Comparison of ENCODE assay signal across 1 cellular context in the genomic region with DNA sequence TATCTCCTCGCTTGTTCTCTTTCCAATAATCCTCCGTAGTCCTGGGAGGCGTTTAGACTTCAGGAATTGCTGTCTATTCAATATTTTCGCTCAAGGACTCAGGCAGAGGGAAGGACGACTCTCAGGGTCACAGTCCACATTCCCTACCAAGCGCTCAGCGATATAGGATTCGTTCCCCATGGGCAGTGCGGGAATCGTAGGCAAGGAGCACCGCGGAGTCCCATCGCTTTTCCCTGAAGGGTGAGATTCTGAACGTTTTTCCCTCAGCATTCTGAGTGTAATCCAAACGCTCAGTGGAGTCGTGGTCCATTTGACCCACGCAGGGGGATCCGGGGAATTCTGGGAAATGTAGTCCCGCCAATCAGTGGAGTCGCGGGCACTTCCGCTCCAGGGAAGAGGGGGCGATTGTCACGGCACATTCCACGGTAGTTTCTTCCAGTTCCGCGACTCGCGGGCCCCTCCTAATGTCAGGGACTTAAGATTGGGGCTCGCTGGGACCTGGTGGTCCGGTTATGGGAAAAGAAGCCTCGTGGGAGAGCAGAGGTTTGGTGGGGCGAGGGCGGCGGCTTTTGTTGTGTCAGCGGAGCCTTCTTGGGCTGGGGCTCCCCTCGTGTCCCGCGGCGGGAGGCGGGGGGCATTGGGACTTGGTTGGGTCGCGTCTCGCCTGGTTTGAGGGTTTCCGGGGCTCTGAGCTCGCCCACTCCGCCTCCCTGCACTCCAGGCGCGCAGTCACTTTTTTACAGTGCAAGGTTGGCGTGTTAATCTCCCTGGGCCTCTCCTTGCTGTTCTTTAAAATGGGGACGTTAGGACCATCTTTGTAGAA.
TF ChIP-seq lines count a peak whose summit lies in the region.

A gene (plus strand): TSS at position 364 of the 823 bp plus-strand sequence. CDS start 3,079 bp downstream, outside the sequence.

TF ChIP-seq in HEK293, 187 proteins besides CTCF, POLR2A, EP300 and RAD21 (continued from another document and continues in another):
- TF ChIP-seq ZNF157 (tag by site-specific recombination; IDR thresholded peaks at IDR 0.05) = peak; percentile 47; the same call in 1 of the 2 replicates
- TF ChIP-seq, protein P1, sequence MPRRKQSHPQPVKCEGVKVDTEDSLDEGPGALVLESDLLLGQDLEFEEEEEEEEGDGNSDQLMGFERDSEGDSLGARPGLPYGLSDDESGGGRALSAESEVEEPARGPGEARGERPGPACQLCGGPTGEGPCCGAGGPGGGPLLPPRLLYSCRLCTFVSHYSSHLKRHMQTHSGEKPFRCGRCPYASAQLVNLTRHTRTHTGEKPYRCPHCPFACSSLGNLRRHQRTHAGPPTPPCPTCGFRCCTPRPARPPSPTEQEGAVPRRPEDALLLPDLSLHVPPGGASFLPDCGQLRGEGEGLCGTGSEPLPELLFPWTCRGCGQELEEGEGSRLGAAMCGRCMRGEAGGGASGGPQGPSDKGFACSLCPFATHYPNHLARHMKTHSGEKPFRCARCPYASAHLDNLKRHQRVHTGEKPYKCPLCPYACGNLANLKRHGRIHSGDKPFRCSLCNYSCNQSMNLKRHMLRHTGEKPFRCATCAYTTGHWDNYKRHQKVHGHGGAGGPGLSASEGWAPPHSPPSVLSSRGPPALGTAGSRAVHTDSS (tag by site-specific recombination; IDR thresholded peaks at IDR 0.05) = peak; percentile 43; the same call in 1 of the 2 replicates
- TF ChIP-seq, protein P2, sequence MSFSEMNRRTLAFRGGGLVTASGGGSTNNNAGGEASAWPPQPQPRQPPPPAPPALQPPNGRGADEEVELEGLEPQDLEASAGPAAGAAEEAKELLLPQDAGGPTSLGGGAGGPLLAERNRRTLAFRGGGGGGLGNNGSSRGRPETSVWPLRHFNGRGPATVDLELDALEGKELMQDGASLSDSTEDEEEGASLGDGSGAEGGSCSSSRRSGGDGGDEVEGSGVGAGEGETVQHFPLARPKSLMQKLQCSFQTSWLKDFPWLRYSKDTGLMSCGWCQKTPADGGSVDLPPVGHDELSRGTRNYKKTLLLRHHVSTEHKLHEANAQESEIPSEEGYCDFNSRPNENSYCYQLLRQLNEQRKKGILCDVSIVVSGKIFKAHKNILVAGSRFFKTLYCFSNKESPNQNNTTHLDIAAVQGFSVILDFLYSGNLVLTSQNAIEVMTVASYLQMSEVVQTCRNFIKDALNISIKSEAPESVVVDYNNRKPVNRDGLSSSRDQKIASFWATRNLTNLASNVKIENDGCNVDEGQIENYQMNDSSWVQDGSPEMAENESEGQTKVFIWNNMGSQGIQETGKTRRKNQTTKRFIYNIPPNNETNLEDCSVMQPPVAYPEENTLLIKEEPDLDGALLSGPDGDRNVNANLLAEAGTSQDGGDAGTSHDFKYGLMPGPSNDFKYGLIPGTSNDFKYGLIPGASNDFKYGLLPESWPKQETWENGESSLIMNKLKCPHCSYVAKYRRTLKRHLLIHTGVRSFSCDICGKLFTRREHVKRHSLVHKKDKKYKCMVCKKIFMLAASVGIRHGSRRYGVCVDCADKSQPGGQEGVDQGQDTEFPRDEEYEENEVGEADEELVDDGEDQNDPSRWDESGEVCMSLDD (tag by site-specific recombination; IDR thresholded peaks at IDR 0.05) = peak; percentile 96
- TF ChIP-seq TCF7L2 (IDR thresholded peaks at IDR 0.05; ENCODE audit: borderline replicate concordance, low read depth, low read length) = no peak
- peak; percentile 54 for TF ChIP-seq KLF1 (tag by site-specific recombination; IDR thresholded peaks at IDR 0.05)
- TF ChIP-seq ZFP37 (tag by site-specific recombination; IDR thresholded peaks at IDR 0.05) = peak; percentile 71
- TF ChIP-seq GLI4 (tag by site-specific recombination; IDR thresholded peaks at IDR 0.05) = no peak
- TF ChIP-seq, protein P3, sequence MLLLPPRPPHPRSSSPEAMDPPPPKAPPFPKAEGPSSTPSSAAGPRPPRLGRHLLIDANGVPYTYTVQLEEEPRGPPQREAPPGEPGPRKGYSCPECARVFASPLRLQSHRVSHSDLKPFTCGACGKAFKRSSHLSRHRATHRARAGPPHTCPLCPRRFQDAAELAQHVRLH (tag by site-specific recombination; IDR thresholded peaks at IDR 0.05) = peak; percentile 93
- TF ChIP-seq ZNF747 (tag by site-specific recombination; IDR thresholded peaks at IDR 0.05) = no peak
- 0 out of 2 replicates have a peak, but pooled peaks have one; percentile 73 for TF ChIP-seq ZNF768 (tag by site-specific recombination; IDR thresholded peaks at IDR 0.05)
- TF ChIP-seq ZNF274 (IDR thresholded peaks at IDR 0.05; ENCODE audit: low read length) = no peak
- TF ChIP-seq ZNF274 (tag by site-specific recombination; IDR thresholded peaks at IDR 0.05; ENCODE audit: borderline replicate concordance) = no peak
- no peak for TF ChIP-seq MYNN (tag by site-specific recombination; IDR thresholded peaks at IDR 0.05; ENCODE audit: borderline replicate concordance)
- TF ChIP-seq ZIC2 (tag by site-specific recombination; IDR thresholded peaks at IDR 0.05) = no peak; the same call in 1 of the 2 replicates
- TF ChIP-seq ZNF169 (tag by site-specific recombination; IDR thresholded peaks at IDR 0.05) = no peak
- TF ChIP-seq, protein P4, sequence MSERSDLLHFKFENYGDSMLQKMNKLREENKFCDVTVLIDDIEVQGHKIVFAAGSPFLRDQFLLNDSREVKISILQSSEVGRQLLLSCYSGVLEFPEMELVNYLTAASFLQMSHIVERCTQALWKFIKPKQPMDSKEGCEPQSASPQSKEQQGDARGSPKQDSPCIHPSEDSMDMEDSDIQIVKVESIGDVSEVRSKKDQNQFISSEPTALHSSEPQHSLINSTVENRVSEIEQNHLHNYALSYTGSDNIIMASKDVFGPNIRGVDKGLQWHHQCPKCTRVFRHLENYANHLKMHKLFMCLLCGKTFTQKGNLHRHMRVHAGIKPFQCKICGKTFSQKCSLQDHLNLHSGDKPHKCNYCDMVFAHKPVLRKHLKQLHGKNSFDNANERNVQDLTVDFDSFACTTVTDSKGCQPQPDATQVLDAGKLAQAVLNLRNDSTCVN (tag by site-specific recombination; optimal IDR thresholded peaks at IDR 0.05) = peak; percentile 71
- TF ChIP-seq ZNF623 (tag by site-specific recombination; IDR thresholded peaks at IDR 0.05) = peak; percentile 16
- no peak for TF ChIP-seq ZNF658 (tag by site-specific recombination; IDR thresholded peaks at IDR 0.05)
- TF ChIP-seq OVOL3 (tag by site-specific recombination; IDR thresholded peaks at IDR 0.05) = 0 out of 2 replicates have a peak, but pooled peaks have one; percentile 9
- peak; percentile 59 for TF ChIP-seq SP2 (tag by site-specific recombination; IDR thresholded peaks at IDR 0.05)
- no peak for TF ChIP-seq ZNF214 (tag by site-specific recombination; IDR thresholded peaks at IDR 0.05; ENCODE audit: borderline replicate concordance)
- TF ChIP-seq ZSCAN23 (tag by site-specific recombination; IDR thresholded peaks at IDR 0.05) = no peak
- no peak for TF ChIP-seq ZNF701 (tag by site-specific recombination; IDR thresholded peaks at IDR 0.05)
- TF ChIP-seq, protein P5, sequence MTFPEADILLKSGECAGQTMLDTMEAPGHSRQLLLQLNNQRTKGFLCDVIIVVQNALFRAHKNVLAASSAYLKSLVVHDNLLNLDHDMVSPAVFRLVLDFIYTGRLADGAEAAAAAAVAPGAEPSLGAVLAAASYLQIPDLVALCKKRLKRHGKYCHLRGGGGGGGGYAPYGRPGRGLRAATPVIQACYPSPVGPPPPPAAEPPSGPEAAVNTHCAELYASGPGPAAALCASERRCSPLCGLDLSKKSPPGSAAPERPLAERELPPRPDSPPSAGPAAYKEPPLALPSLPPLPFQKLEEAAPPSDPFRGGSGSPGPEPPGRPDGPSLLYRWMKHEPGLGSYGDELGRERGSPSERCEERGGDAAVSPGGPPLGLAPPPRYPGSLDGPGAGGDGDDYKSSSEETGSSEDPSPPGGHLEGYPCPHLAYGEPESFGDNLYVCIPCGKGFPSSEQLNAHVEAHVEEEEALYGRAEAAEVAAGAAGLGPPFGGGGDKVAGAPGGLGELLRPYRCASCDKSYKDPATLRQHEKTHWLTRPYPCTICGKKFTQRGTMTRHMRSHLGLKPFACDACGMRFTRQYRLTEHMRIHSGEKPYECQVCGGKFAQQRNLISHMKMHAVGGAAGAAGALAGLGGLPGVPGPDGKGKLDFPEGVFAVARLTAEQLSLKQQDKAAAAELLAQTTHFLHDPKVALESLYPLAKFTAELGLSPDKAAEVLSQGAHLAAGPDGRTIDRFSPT (tag by site-specific recombination; IDR thresholded peaks at IDR 0.05) = no peak
- no peak for TF ChIP-seq ZNF791 (tag by site-specific recombination; IDR thresholded peaks at IDR 0.05)
- peak; percentile 66; the same call in 1 of the 2 replicates for TF ChIP-seq YY1 (tag by site-specific recombination; IDR thresholded peaks at IDR 0.05)
- peak; percentile 79 for TF ChIP-seq ZNF660 (tag by site-specific recombination; IDR thresholded peaks at IDR 0.05)
- TF ChIP-seq, protein P6, sequence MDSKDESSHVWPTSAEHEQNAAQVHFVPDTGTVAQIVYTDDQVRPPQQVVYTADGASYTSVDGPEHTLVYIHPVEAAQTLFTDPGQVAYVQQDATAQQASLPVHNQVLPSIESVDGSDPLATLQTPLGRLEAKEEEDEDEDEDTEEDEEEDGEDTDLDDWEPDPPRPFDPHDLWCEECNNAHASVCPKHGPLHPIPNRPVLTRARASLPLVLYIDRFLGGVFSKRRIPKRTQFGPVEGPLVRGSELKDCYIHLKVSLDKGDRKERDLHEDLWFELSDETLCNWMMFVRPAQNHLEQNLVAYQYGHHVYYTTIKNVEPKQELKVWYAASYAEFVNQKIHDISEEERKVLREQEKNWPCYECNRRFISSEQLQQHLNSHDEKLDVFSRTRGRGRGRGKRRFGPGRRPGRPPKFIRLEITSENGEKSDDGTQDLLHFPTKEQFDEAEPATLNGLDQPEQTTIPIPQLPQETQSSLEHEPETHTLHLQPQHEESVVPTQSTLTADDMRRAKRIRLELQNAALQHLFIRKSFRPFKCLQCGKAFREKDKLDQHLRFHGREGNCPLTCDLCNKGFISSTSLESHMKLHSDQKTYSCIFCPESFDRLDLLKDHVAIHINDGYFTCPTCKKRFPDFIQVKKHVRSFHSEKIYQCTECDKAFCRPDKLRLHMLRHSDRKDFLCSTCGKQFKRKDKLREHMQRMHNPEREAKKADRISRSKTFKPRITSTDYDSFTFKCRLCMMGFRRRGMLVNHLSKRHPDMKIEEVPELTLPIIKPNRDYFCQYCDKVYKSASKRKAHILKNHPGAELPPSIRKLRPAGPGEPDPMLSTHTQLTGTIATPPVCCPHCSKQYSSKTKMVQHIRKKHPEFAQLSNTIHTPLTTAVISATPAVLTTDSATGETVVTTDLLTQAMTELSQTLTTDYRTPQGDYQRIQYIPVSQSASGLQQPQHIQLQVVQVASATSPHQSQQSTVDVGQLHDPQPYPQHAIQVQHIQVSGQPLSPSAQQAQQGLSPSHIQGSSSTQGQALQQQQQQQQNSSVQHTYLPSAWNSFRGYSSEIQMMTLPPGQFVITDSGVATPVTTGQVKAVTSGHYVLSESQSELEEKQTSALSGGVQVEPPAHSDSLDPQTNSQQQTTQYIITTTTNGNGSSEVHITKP (tag by site-specific recombination; IDR thresholded peaks at IDR 0.05) = peak; percentile 99
- TF ChIP-seq, protein P7, sequence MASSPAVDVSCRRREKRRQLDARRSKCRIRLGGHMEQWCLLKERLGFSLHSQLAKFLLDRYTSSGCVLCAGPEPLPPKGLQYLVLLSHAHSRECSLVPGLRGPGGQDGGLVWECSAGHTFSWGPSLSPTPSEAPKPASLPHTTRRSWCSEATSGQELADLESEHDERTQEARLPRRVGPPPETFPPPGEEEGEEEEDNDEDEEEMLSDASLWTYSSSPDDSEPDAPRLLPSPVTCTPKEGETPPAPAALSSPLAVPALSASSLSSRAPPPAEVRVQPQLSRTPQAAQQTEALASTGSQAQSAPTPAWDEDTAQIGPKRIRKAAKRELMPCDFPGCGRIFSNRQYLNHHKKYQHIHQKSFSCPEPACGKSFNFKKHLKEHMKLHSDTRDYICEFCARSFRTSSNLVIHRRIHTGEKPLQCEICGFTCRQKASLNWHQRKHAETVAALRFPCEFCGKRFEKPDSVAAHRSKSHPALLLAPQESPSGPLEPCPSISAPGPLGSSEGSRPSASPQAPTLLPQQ (tag by site-specific recombination; IDR thresholded peaks at IDR 0.05) = peak; percentile 70
- TF ChIP-seq, protein P8, sequence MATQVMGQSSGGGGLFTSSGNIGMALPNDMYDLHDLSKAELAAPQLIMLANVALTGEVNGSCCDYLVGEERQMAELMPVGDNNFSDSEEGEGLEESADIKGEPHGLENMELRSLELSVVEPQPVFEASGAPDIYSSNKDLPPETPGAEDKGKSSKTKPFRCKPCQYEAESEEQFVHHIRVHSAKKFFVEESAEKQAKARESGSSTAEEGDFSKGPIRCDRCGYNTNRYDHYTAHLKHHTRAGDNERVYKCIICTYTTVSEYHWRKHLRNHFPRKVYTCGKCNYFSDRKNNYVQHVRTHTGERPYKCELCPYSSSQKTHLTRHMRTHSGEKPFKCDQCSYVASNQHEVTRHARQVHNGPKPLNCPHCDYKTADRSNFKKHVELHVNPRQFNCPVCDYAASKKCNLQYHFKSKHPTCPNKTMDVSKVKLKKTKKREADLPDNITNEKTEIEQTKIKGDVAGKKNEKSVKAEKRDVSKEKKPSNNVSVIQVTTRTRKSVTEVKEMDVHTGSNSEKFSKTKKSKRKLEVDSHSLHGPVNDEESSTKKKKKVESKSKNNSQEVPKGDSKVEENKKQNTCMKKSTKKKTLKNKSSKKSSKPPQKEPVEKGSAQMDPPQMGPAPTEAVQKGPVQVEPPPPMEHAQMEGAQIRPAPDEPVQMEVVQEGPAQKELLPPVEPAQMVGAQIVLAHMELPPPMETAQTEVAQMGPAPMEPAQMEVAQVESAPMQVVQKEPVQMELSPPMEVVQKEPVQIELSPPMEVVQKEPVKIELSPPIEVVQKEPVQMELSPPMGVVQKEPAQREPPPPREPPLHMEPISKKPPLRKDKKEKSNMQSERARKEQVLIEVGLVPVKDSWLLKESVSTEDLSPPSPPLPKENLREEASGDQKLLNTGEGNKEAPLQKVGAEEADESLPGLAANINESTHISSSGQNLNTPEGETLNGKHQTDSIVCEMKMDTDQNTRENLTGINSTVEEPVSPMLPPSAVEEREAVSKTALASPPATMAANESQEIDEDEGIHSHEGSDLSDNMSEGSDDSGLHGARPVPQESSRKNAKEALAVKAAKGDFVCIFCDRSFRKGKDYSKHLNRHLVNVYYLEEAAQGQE (tag by site-specific recombination; IDR thresholded peaks at IDR 0.05) = no peak; the same call in 1 of the 2 replicates
- TF ChIP-seq ZNF664 (tag by site-specific recombination; IDR thresholded peaks at IDR 0.05) = no peak
- no peak for TF ChIP-seq ZNF175 (tag by site-specific recombination; IDR thresholded peaks at IDR 0.05)
- peak; percentile 48; the same call in 1 of the 2 replicates for TF ChIP-seq ZNF266 (tag by site-specific recombination; IDR thresholded peaks at IDR 0.05; ENCODE audit: low read depth)
- TF ChIP-seq ZNF548 (tag by site-specific recombination; IDR thresholded peaks at IDR 0.05) = 0 out of 2 replicates have a peak, but pooled peaks have one; percentile 16
- no peak for TF ChIP-seq ZNF707 (tag by site-specific recombination; IDR thresholded peaks at IDR 0.05)
- peak; percentile 97; the same call in 1 of the 2 replicates for TF ChIP-seq ZNF324 (tag by site-specific recombination; IDR thresholded peaks at IDR 0.05)
- TF ChIP-seq, protein P9, sequence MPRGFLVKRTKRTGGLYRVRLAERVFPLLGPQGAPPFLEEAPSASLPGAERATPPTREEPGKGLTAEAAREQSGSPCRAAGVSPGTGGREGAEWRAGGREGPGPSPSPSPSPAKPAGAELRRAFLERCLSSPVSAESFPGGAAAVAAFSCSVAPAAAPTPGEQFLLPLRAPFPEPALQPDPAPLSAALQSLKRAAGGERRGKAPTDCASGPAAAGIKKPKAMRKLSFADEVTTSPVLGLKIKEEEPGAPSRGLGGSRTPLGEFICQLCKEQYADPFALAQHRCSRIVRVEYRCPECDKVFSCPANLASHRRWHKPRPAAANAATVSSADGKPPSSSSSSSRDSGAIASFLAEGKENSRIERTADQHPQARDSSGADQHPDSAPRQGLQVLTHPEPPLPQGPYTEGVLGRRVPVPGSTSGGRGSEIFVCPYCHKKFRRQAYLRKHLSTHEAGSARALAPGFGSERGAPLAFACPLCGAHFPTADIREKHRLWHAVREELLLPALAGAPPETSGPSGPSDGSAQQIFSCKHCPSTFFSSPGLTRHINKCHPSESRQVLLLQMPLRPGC (tag by site-specific recombination; IDR thresholded peaks at IDR 0.05) = 0 out of 2 replicates have a peak, but pooled peaks have one; percentile 15
